Comparison of ENCODE assay signal across 12 cellular contexts in the genomic region with DNA sequence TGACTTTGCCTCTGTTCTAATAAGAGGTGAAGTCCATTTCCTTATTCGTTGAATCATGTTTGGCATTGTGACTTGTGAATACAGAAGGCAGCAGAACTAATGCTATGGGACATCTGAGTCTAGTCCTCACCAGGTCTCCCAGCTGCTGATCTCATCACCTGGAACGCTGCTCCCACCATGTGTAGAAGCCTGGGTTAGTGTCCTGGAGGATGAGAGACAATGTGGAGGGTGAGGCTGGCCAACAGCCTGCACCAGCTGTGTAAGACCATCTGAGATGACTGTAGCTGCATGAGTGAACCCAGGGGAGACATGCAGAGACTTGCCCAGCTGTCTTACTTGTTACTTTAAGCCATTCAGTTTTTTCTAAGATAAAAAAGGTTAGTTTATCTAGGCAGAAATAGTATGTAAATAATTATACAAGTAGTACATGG. TPM values are rescaled to one million over a fixed set of nuclear protein-coding genes. Genes with fewer than 3 reads are reported as not detected.
A peak's percentile ranks its signal among the peaks of the same experiment; 100 is the strongest.
DNase-seq lines count a peak whose midpoint lies in the region; ATAC-seq and TF ChIP-seq lines count a peak whose summit lies in the region.
"Had no signal": no experiment of that assay in that cellular context is flagged by ENCODE, and none has a peak within 500 bp of the region (broad histone marks: within the 10 kb centered on the region; RNA-seq: fewer than 3 reads in every experiment).

No MANE protein-coding gene starts in this region.

- no peak for TF ChIP-seq CTCF in esophagus muscularis mucosa (IDR thresholded peaks at IDR 0.05)

- intact Hi-C loops in esophagus muscularis mucosa (cut with DNase I) = no loop called here

- H3K4me1 Mint-ChIP-seq in stimulated activated naive CD8-positive, alpha-beta T cell treated with anti-CD3 and anti-CD28 coated beads, Interleukin-15, Interleukin-2, amounts not matched to agents 100 ng/mL and 50 ng/mL, for 24 hours (ENCODE audit: low read depth) = peaks cover 62% of the 10 kb centered on the region
- H3K4me1 Mint-ChIP-seq in stimulated activated naive CD8-positive, alpha-beta T cell treated with anti-CD3 and anti-CD28 coated beads, Interleukin-15, amount 100 ng/mL, for 72 hours = peaks cover 73% of the 10 kb centered on the region

- WGBS in esophagus muscularis mucosa = 73% methylated on average over 2 of the region's 2 CpGs

- H3K27me3 ChIP-seq in esophagus muscularis mucosa = no peaks in the 10 kb centered on the region
- H3K27me3 ChIP-seq: testis had no signal

- H3K27ac Mint-ChIP-seq in stimulated activated naive CD8-positive, alpha-beta T cell treated with anti-CD3 and anti-CD28 coated beads, Interleukin-15, Interleukin-2, amounts not matched to agents 100 ng/mL and 50 ng/mL, for 24 hours = peak overlapping the region; percentile 76
- H3K27ac Mint-ChIP-seq in stimulated activated naive CD8-positive, alpha-beta T cell treated with anti-CD3 and anti-CD28 coated beads, Interleukin-15, amount 100 ng/mL, for 72 hours = peak overlapping the region in 1 of 2 donors; percentile 21
- H3K27ac Mint-ChIP-seq: dendritic cell treated with granulocyte-macrophage colony-stimulating factor and Interleukin-4, amounts not matched to agents 40 ng/mL and 50 ng/mL, for 4 days had no signal

- no peak for TF ChIP-seq POLR2A in esophagus muscularis mucosa (IDR thresholded peaks at IDR 0.05; ENCODE audit: low read depth)

- DNase-seq in stimulated activated naive CD8-positive, alpha-beta T cell treated with anti-CD3 and anti-CD28 coated beads, Interleukin-15, amount 100 ng/mL, for 72 hours = no peak
- DNase-seq in esophagus muscularis mucosa (ENCODE audit: extremely low spot score) (no peak), NCI-H146 (lab: John Stamatoyannopoulos, UW) (no peak), GDM1 (lab: John Stamatoyannopoulos, UW) (no peak), nucleus accumbens (lab: John Stamatoyannopoulos, UW) (no peak)
- no peak for DNase-seq in central memory CD4-positive, alpha-beta T cell
- DNase-seq: testis had no signal

- ATAC-seq in stimulated activated naive CD8-positive, alpha-beta T cell treated with anti-CD3 and anti-CD28 coated beads, Interleukin-15, amount 100 ng/mL, for 72 hours = no peak
- ATAC-seq in HG03432 (IDR thresholded peaks at IDR 0.05; ENCODE audit: unreplicated experiment) = peak; percentile 52
- ATAC-seq: K562 had no signal

- no peaks in the 10 kb centered on the region for H3K9me3 Mint-ChIP-seq in stimulated activated naive CD8-positive, alpha-beta T cell treated with anti-CD3 and anti-CD28 coated beads, Interleukin-15, Interleukin-2, amounts not matched to agents 100 ng/mL and 50 ng/mL, for 24 hours
- H3K9me3 Mint-ChIP-seq in stimulated activated naive CD8-positive, alpha-beta T cell treated with anti-CD3 and anti-CD28 coated beads, Interleukin-15, amount 100 ng/mL, for 72 hours = no peaks in the 10 kb centered on the region
- H3K9me3 Mint-ChIP-seq: dendritic cell treated with granulocyte-macrophage colony-stimulating factor and Interleukin-4, amounts not matched to agents 40 ng/mL and 50 ng/mL, for 4 days had no signal

- no peak overlapping the region for H3K4me3 ChIP-seq in esophagus muscularis mucosa
- H3K4me3 ChIP-seq: K562, testis had no signal

- no peaks in the 10 kb centered on the region for H3K36me3 ChIP-seq in esophagus muscularis mucosa

- H3K9me3 ChIP-seq in esophagus muscularis mucosa = no peaks in the 10 kb centered on the region
- H3K9me3 ChIP-seq: testis had no signal

- peaks cover 3 to 50% (median 44%) of the 10 kb centered on the region in 4 donors for H3K4me1 ChIP-seq in esophagus muscularis mucosa
- H3K4me1 ChIP-seq: parathyroid adenoma had no signal

- H3K27ac ChIP-seq in esophagus muscularis mucosa (replicated peaks in 1 of 4) = peak overlapping the region; percentile 52 to 82 (median 58)
- H3K27ac ChIP-seq: parathyroid adenoma had no signal

- H3K4me3 Mint-ChIP-seq in stimulated activated naive CD8-positive, alpha-beta T cell treated with anti-CD3 and anti-CD28 coated beads, Interleukin-15, Interleukin-2, amounts not matched to agents 100 ng/mL and 50 ng/mL, for 24 hours = no peak overlapping the region
- H3K4me3 Mint-ChIP-seq in stimulated activated naive CD8-positive, alpha-beta T cell treated with anti-CD3 and anti-CD28 coated beads, Interleukin-15, amount 100 ng/mL, for 72 hours = peak overlapping the region in 1 of 2 donors; percentile 24
- H3K4me3 Mint-ChIP-seq: dendritic cell treated with granulocyte-macrophage colony-stimulating factor and Interleukin-4, amounts not matched to agents 40 ng/mL and 50 ng/mL, for 4 days had no signal

- H3K36me3 Mint-ChIP-seq in stimulated activated naive CD8-positive, alpha-beta T cell treated with anti-CD3 and anti-CD28 coated beads, Interleukin-15, Interleukin-2, amounts not matched to agents 100 ng/mL and 50 ng/mL, for 24 hours (ENCODE audit: low read depth) = no peaks in the 10 kb centered on the region

- H3K27me3 Mint-ChIP-seq in stimulated activated naive CD8-positive, alpha-beta T cell treated with anti-CD3 and anti-CD28 coated beads, Interleukin-15, Interleukin-2, amounts not matched to agents 100 ng/mL and 50 ng/mL, for 24 hours = peaks cover 23% of the 10 kb centered on the region
- peaks cover 34% of the 10 kb centered on the region for H3K27me3 Mint-ChIP-seq in stimulated activated naive CD8-positive, alpha-beta T cell treated with anti-CD3 and anti-CD28 coated beads, Interleukin-15, amount 100 ng/mL, for 72 hours
- H3K27me3 Mint-ChIP-seq: dendritic cell treated with granulocyte-macrophage colony-stimulating factor and Interleukin-4, amounts not matched to agents 40 ng/mL and 50 ng/mL, for 4 days had no signal

- TF ChIP-seq EP300 in esophagus muscularis mucosa (IDR thresholded peaks at IDR 0.05) = no peak

RNA-seq across cellular contexts. Expression of a gene that starts 3.5 kb away (rescaled TPM):
- total RNA-seq in esophagus muscularis mucosa = 1 to 10 TPM; 2.9 to 4.8 (median 4.0) TPM
- total RNA-seq: K562 had no signal

RNA-seq across cellular contexts. Expression of a gene that starts 32.0 kb away (rescaled TPM):
- total RNA-seq in esophagus muscularis mucosa = 1 to 10 TPM in 1 of 4 donors, under 1 TPM in 3; 0.42 to 1.3 (median 0.61) TPM
- total RNA-seq: K562 had no signal
